22 cellular contexts compared by ENCODE assay signal in genomic region chr22:25956801-25957200, GRCh38.
A peak's percentile ranks its signal among the peaks of the same experiment; 100 is the strongest.
DNase-seq lines count a peak whose midpoint lies in the region; ATAC-seq, FAIRE-seq and TF ChIP-seq lines count a peak whose summit lies in the region.
"Had no signal": no experiment of that assay in that cellular context is flagged by ENCODE, and none has a peak within 500 bp of the region (broad histone marks: within the 10 kb centered on the region; RNA-seq: fewer than 3 reads in every experiment).

No MANE protein-coding gene starts in this region.

- H3K4me3 Mint-ChIP-seq in progenitor cell of endocrine pancreas (ENCODE audit: low read depth): no peak overlapping the region
- H3K4me3 Mint-ChIP-seq: B cell; CD4-positive, alpha-beta memory T cell; GM23338; H9 had no signal

- H3K27ac ChIP-seq in SK-N-SH (ENCODE audit: low read depth in 2 of 2, low read length in 1 of 2) (peak overlapping the region in 1 of 2 experiments; percentile 20; a peak in 2 of 4 replicates), OCI-LY3 (ENCODE audit: low read length) (peak overlapping the region; percentile 12), brain microvascular endothelial cell (no peak overlapping the region)
- H3K27ac ChIP-seq: 22Rv1 had no signal

- TF ChIP-seq EP300 in SK-N-SH (IDR thresholded peaks at IDR 0.05; ENCODE audit: borderline replicate concordance in 1 of 2, low read depth in 1 of 2, low read length in 1 of 2): no peak

- in situ Hi-C loops in brain microvascular endothelial cell (cut with HindIII; ENCODE audit: low pct_ligation_motif_present, low sequenced_read_pairs): no loop called here

- H2AFZ ChIP-seq in SK-N-SH (ENCODE audit: low read depth) (no peak overlapping the region), OCI-LY3 (ENCODE audit: low read depth, low read length) (no peak overlapping the region)
- H2AFZ ChIP-seq: GM23338 had no signal

- H3K9ac ChIP-seq in SK-N-SH (no peak overlapping the region), OCI-LY3 (ENCODE audit: low read length) (no peak overlapping the region)

- peak; percentile 36 for TF ChIP-seq RAD21 in SK-N-SH (IDR thresholded peaks at IDR 0.05; ENCODE audit: low read length)

- peaks cover 33% of the 10 kb centered on the region for H3K4me1 Mint-ChIP-seq in progenitor cell of endocrine pancreas (ENCODE audit: low read depth)
- H3K4me1 Mint-ChIP-seq: B cell; CD4-positive, alpha-beta memory T cell had no signal

- no peaks in the 10 kb centered on the region for H3K9me2 ChIP-seq in SK-N-SH

- DNase-seq in SK-N-SH (peak; percentile 65), islet precursor cell (peak; percentile 73), progenitor cell of endocrine pancreas (ENCODE audit: low spot score, unreplicated experiment) (no peak), brain microvascular endothelial cell (no peak), left ventricle myocardium superior (no peak), GM19239 (ENCODE audit: insufficient read length, low spot score) (no peak)
- DNase-seq: C1 segment of cervical spinal cord; Calu3; CD4-positive, alpha-beta memory T cell; COR-L47; DMS153; EL; GDM1; H9 had no signal

- no peak for ATAC-seq in SK-N-SH treated with all-trans-retinoic acid at 6 μM for 48 hours
- no peak for ATAC-seq in left ventricle myocardium superior
- ATAC-seq: GM12878, GM23338, HCT116 had no signal

- peaks cover 0 to 7% of the 10 kb centered on the region in 2 experiments; a peak in 1 of 4 replicates for H3K4me1 ChIP-seq in SK-N-SH (ENCODE audit: control insufficient read depth in 1 of 2, insufficient read depth in 2 of 2, low read depth in 1 of 2, low read length in 1 of 2)
- peaks cover 37% of the 10 kb centered on the region for H3K4me1 ChIP-seq in OCI-LY3 (ENCODE audit: low read length)

- no peak for TF ChIP-seq CTCF in SK-N-SH (IDR thresholded peaks at IDR 0.05)
- TF ChIP-seq CTCF in OCI-LY3 (IDR thresholded peaks at IDR 0.05; ENCODE audit: low read depth, low read length): no peak
- TF ChIP-seq CTCF in progenitor cell of endocrine pancreas (IDR thresholded peaks at IDR 0.05; ENCODE audit: unreplicated experiment): no peak
- TF ChIP-seq CTCF in brain microvascular endothelial cell (IDR thresholded peaks at IDR 0.05; ENCODE audit: low read depth, low read length, missing control alignments): no peak

- WGBS in SK-N-SH (ENCODE audit: low lambda C conversion rate): 22% methylated on average over 2 of the region's 5 CpGs

- no peak for FAIRE-seq in GM19239 (lab: Jason Lieb, UNC)
- FAIRE-seq: A204.1, GM12878 had no signal

- H3K4me2 ChIP-seq in SK-N-SH: no peak overlapping the region
- H3K4me2 ChIP-seq in OCI-LY3 (ENCODE audit: low read length): no peak overlapping the region
- H3K4me2 ChIP-seq: GM23338 had no signal

- H3K9me3 ChIP-seq in SK-N-SH: no peaks in the 10 kb centered on the region
- no peaks in the 10 kb centered on the region for H3K9me3 ChIP-seq in OCI-LY3 (ENCODE audit: insufficient read depth, low read length)

- H3K36me3 ChIP-seq in SK-N-SH (replicated peaks in 1 of 2; ENCODE audit: control insufficient read depth in 1 of 2, insufficient read depth in 2 of 2, low read length in 1 of 2) (no peaks in the 10 kb centered on the region), OCI-LY3 (replicated peaks; ENCODE audit: low read depth, low read length) (peaks cover 82% of the 10 kb centered on the region), brain microvascular endothelial cell (replicated peaks) (no peaks in the 10 kb centered on the region)

- H3K27me3 ChIP-seq in SK-N-SH (ENCODE audit: insufficient read depth): no peaks in the 10 kb centered on the region
- H3K27me3 ChIP-seq in OCI-LY3 (ENCODE audit: low read depth, low read length): no peaks in the 10 kb centered on the region
- no peaks in the 10 kb centered on the region for H3K27me3 ChIP-seq in brain microvascular endothelial cell (replicated peaks)

- peak overlapping the region; percentile 74 for H3K27ac Mint-ChIP-seq in progenitor cell of endocrine pancreas
- H3K27ac Mint-ChIP-seq: B cell, GM23338 had no signal

- H3K4me3 ChIP-seq in SK-N-SH (ENCODE audit: low read depth in 2 of 2, low read length in 1 of 2) (no peak overlapping the region), OCI-LY3 (ENCODE audit: low read length) (no peak overlapping the region), brain microvascular endothelial cell (ENCODE audit: low read depth, low read length) (no peak overlapping the region)
- H3K4me3 ChIP-seq: GM12878, GM23338 had no signal

- H3K79me2 ChIP-seq in SK-N-SH (ENCODE audit: insufficient read depth) (no peaks in the 10 kb centered on the region), OCI-LY3 (ENCODE audit: low read length) (peaks cover 5% of the 10 kb centered on the region)

- H3K36me3 Mint-ChIP-seq in progenitor cell of endocrine pancreas (ENCODE audit: insufficient read depth): no peaks in the 10 kb centered on the region
- H3K36me3 Mint-ChIP-seq: CD4-positive, alpha-beta memory T cell had no signal

- no peaks in the 10 kb centered on the region for H3F3A ChIP-seq in SK-N-SH (replicated peaks; ENCODE audit: insufficient read depth)

- POLR2A ChIA-PET in SK-N-SH (lab: Yijun Ruan, JAX): no interaction called here

- H3K27me3 Mint-ChIP-seq in progenitor cell of endocrine pancreas: no peaks in the 10 kb centered on the region

- no peaks in the 10 kb centered on the region for H4K20me1 ChIP-seq in SK-N-SH (ENCODE audit: insufficient read depth)
- no peaks in the 10 kb centered on the region for H4K20me1 ChIP-seq in OCI-LY3 (ENCODE audit: insufficient read depth, low read length)

- CTCF ChIA-PET in SK-N-SH (lab: Yijun Ruan, JAX): interaction anchor here (0.7 kb wide), 2 partner anchors 22 to 170 kb away, joined by 3 read pairs; no protein-coding TSS in a partner anchor

- intact Hi-C loops in left ventricle myocardium superior (cut with micrococcal nuclease): no loop called here

- H3K9me3 Mint-ChIP-seq in progenitor cell of endocrine pancreas (ENCODE audit: low read depth): no peaks in the 10 kb centered on the region
- H3K9me3 Mint-ChIP-seq: GM23338, H9 had no signal

TF ChIP-seq in SK-N-SH, 30 proteins besides CTCF, POLR2A, EP300 and RAD21 (continues in another document):
- no peak for TF ChIP-seq RCOR1 (IDR thresholded peaks at IDR 0.05; ENCODE audit: low read length)
- no peak for TF ChIP-seq FOSL2 (IDR thresholded peaks at IDR 0.05; ENCODE audit: borderline replicate concordance, low read depth)
- TF ChIP-seq FOXM1 (IDR thresholded peaks at IDR 0.05; ENCODE audit: low read depth): no peak
- TF ChIP-seq ELF1 (IDR thresholded peaks at IDR 0.05): no peak
- no peak for TF ChIP-seq PBX3 (IDR thresholded peaks at IDR 0.05)
- no peak for TF ChIP-seq RFX5 (IDR thresholded peaks at IDR 0.05; ENCODE audit: low read length)
- TF ChIP-seq TEAD4 (IDR thresholded peaks at IDR 0.05; ENCODE audit: borderline replicate concordance, insufficient read depth): no peak
- no peak for TF ChIP-seq MEF2A (IDR thresholded peaks at IDR 0.05; ENCODE audit: borderline replicate concordance, low read depth)
- no peak for TF ChIP-seq TCF12 (IDR thresholded peaks at IDR 0.05)
- no peak for TF ChIP-seq MAX (IDR thresholded peaks at IDR 0.05; ENCODE audit: low read depth)
- TF ChIP-seq GABPA (IDR thresholded peaks at IDR 0.05; ENCODE audit: low read depth): no peak
- no peak for TF ChIP-seq YY1 (IDR thresholded peaks at IDR 0.05; ENCODE audit: low read depth)

TF ChIP-seq in SK-N-SH treated with all-trans-retinoic acid at 6 μM for 48 hours, 23 proteins besides CTCF, POLR2A, EP300 and RAD21 (continues in another document):
- TF ChIP-seq OSR1 (CRISPR knock-in tag; IDR thresholded peaks at IDR 0.05): no peak
- TF ChIP-seq PPARA (CRISPR knock-in tag; IDR thresholded peaks at IDR 0.05; ENCODE audit: borderline replicate concordance): no peak
- TF ChIP-seq TSHZ2 (CRISPR knock-in tag; IDR thresholded peaks at IDR 0.05): no peak
- TF ChIP-seq POU6F1 (CRISPR knock-in tag; IDR thresholded peaks at IDR 0.05; ENCODE audit: borderline replicate concordance, low read depth): no peak

Comparison
In these comparisons a context has a peak if more than half of its experiments do, and no peak if none do; other contexts are left out.
1. DNase-seq: peak in SK-N-SH (single experiment) and islet precursor cell (single experiment); none in progenitor cell of endocrine pancreas (single experiment), brain microvascular endothelial cell (single experiment), left ventricle myocardium superior (single experiment) and GM19239 (single experiment).